Comparison of ENCODE assay signal across 1 cellular context in the genomic region with DNA sequence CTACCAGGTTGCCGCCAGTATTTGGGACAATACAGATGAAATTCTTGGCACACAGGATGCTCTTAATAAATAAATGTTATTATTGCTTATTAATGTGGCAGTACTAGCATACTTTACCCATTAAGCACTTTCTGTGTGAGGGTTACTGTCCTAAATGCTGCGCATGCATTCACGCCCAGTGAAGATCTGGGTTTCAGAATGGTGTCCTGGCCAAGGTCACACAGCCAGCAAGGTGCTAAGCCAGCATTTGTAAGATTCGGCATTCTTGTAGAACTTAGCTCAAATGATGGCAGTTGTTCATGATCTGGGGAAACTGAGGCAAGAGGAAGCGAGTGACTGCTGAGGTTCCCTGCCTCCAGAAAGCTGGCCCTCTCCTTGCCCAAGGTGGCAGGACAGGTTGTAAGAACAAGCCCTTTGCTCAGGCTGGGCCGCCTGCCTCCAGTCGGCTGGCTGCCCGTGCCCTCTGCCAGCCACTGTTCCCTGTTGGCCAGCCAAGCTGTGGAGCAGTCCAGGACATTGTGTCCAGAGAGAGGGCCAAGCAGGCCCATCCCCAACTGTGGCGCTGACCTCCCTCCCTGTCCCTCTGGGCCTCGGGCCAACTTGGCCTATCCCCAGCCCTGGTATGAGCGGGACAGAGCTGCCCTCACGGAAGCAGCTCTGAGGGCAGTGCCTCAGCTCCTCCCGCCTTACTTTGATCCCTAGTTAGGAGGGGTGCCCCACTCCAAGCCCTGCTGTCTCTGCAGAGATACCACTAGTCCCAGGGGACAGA.
TF ChIP-seq lines count a peak whose summit lies in the region.

No MANE protein-coding gene starts in this region.

TF ChIP-seq in H1, 55 proteins besides CTCF, POLR2A, EP300 and RAD21:
- no peak for TF ChIP-seq PHF8 (conservative IDR thresholded peaks at IDR 0.05; ENCODE audit: low read depth, low read length)
- TF ChIP-seq, protein P1, sequence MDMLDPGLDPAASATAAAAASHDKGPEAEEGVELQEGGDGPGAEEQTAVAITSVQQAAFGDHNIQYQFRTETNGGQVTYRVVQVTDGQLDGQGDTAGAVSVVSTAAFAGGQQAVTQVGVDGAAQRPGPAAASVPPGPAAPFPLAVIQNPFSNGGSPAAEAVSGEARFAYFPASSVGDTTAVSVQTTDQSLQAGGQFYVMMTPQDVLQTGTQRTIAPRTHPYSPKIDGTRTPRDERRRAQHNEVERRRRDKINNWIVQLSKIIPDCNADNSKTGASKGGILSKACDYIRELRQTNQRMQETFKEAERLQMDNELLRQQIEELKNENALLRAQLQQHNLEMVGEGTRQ (IDR thresholded peaks at IDR 0.05; ENCODE audit: low read length), result no peak
- TF ChIP-seq SRF (IDR thresholded peaks at IDR 0.05; ENCODE audit: low read depth, low read length), result no peak
- no peak for TF ChIP-seq SUZ12 (IDR thresholded peaks at IDR 0.05; ENCODE audit: low read length)
- TF ChIP-seq, protein P2, sequence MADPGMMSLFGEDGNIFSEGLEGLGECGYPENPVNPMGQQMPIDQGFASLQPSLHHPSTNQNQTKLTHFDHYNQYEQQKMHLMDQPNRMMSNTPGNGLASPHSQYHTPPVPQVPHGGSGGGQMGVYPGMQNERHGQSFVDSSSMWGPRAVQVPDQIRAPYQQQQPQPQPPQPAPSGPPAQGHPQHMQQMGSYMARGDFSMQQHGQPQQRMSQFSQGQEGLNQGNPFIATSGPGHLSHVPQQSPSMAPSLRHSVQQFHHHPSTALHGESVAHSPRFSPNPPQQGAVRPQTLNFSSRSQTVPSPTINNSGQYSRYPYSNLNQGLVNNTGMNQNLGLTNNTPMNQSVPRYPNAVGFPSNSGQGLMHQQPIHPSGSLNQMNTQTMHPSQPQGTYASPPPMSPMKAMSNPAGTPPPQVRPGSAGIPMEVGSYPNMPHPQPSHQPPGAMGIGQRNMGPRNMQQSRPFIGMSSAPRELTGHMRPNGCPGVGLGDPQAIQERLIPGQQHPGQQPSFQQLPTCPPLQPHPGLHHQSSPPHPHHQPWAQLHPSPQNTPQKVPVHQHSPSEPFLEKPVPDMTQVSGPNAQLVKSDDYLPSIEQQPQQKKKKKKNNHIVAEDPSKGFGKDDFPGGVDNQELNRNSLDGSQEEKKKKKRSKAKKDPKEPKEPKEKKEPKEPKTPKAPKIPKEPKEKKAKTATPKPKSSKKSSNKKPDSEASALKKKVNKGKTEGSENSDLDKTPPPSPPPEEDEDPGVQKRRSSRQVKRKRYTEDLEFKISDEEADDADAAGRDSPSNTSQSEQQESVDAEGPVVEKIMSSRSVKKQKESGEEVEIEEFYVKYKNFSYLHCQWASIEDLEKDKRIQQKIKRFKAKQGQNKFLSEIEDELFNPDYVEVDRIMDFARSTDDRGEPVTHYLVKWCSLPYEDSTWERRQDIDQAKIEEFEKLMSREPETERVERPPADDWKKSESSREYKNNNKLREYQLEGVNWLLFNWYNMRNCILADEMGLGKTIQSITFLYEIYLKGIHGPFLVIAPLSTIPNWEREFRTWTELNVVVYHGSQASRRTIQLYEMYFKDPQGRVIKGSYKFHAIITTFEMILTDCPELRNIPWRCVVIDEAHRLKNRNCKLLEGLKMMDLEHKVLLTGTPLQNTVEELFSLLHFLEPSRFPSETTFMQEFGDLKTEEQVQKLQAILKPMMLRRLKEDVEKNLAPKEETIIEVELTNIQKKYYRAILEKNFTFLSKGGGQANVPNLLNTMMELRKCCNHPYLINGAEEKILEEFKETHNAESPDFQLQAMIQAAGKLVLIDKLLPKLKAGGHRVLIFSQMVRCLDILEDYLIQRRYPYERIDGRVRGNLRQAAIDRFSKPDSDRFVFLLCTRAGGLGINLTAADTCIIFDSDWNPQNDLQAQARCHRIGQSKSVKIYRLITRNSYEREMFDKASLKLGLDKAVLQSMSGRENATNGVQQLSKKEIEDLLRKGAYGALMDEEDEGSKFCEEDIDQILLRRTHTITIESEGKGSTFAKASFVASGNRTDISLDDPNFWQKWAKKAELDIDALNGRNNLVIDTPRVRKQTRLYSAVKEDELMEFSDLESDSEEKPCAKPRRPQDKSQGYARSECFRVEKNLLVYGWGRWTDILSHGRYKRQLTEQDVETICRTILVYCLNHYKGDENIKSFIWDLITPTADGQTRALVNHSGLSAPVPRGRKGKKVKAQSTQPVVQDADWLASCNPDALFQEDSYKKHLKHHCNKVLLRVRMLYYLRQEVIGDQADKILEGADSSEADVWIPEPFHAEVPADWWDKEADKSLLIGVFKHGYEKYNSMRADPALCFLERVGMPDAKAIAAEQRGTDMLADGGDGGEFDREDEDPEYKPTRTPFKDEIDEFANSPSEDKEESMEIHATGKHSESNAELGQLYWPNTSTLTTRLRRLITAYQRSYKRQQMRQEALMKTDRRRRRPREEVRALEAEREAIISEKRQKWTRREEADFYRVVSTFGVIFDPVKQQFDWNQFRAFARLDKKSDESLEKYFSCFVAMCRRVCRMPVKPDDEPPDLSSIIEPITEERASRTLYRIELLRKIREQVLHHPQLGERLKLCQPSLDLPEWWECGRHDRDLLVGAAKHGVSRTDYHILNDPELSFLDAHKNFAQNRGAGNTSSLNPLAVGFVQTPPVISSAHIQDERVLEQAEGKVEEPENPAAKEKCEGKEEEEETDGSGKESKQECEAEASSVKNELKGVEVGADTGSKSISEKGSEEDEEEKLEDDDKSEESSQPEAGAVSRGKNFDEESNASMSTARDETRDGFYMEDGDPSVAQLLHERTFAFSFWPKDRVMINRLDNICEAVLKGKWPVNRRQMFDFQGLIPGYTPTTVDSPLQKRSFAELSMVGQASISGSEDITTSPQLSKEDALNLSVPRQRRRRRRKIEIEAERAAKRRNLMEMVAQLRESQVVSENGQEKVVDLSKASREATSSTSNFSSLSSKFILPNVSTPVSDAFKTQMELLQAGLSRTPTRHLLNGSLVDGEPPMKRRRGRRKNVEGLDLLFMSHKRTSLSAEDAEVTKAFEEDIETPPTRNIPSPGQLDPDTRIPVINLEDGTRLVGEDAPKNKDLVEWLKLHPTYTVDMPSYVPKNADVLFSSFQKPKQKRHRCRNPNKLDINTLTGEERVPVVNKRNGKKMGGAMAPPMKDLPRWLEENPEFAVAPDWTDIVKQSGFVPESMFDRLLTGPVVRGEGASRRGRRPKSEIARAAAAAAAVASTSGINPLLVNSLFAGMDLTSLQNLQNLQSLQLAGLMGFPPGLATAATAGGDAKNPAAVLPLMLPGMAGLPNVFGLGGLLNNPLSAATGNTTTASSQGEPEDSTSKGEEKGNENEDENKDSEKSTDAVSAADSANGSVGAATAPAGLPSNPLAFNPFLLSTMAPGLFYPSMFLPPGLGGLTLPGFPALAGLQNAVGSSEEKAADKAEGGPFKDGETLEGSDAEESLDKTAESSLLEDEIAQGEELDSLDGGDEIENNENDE (IDR thresholded peaks at IDR 0.05; ENCODE audit: insufficient replicate concordance, low read length), result no peak
- no peak for TF ChIP-seq ZNF274 (IDR thresholded peaks at IDR 0.05; ENCODE audit: borderline replicate concordance, extremely low read depth, low read length)
- no peak for TF ChIP-seq NANOG (IDR thresholded peaks at IDR 0.05; ENCODE audit: insufficient read depth, low read depth, low read length, poor library complexity, severe bottlenecking)
- no peak for TF ChIP-seq MAFK (IDR thresholded peaks at IDR 0.05; ENCODE audit: low read depth, low read length)
- no peak for TF ChIP-seq KDM5A (IDR thresholded peaks at IDR 0.05; ENCODE audit: low read length)
